In genomic region chr22:35258144-35258988, GRCh38 we compare ENCODE assay signal across 1 cellular context.
TF ChIP-seq lines count a peak whose summit lies in the region.

No MANE protein-coding gene starts in this region.

TF ChIP-seq in neural cell, 6 proteins besides CTCF, POLR2A, EP300 and RAD21 (continued from another document):
- TF ChIP-seq MXI1 (conservative IDR thresholded peaks at IDR 0.05; ENCODE audit: poor library complexity, severe bottlenecking) = no peak
- TF ChIP-seq TAF1 (IDR thresholded peaks at IDR 0.05; ENCODE audit: low read depth) = no peak
